7 cellular contexts compared by ENCODE assay signal in genomic region chr5:69042915-69043795, GRCh38. TPM values are rescaled to one million over a fixed set of nuclear protein-coding genes. Genes with fewer than 3 reads are reported as not detected.
DNase-seq lines count a peak whose midpoint lies in the region; ATAC-seq, FAIRE-seq and TF ChIP-seq lines count a peak whose summit lies in the region.

No MANE protein-coding gene starts in this region.

- H3K79me2 ChIP-seq in GM12878 (ENCODE audit: control insufficient read depth, insufficient read depth, low read length) = no peaks in the 10 kb centered on the region

- RAD21 ChIA-PET in GM12878 (lab: Charles Lee; ENCODE audit: unreplicated experiment) = interaction anchor here (0.9 to 1.9 kb wide), 5 partner anchors 14 to 329 kb away, joined by 3 to 10 read pairs (median 4); partner anchors contain the start of gene SLC30A5

- H3K27ac ChIP-seq in GM12878 (ENCODE audit: control insufficient read depth, insufficient read depth) = peak overlapping the region; percentile 68

- POLR2A ChIA-PET in GM12878 (lab: Charles Lee) = interaction anchor here (0.6 to 1.9 kb wide), 2 partner anchors 10 to 195 kb away, joined by 4 to 6 read pairs; no protein-coding TSS in a partner anchor

- WGBS in GM12878 (ENCODE audit: insufficient coverage, insufficient replicate concordance, low lambda C conversion rate, missing lambda C conversion rate) = 12% methylated on average over 19 of the region's 19 CpGs

- intact Hi-C loops in GM12878 (cut with micrococcal nuclease; ENCODE audit: unreplicated experiment) = loop anchor here (2.0 kb wide), 2 partner anchors 50 to 292 kb away; no protein-coding TSS in a partner anchor

- DNase-seq in NCI-H2029 treated with DMSO at 0.1 percent for 48 hours (lab: John Stamatoyannopoulos, UW) (peak; percentile 95), T1000 (lab: John Stamatoyannopoulos, UW) (peak; percentile 64), GM12878 (ENCODE audit: low read depth, low spot score) (peak; percentile 92), iPS DF 4.7 (ENCODE audit: extremely low read depth, low spot score) (peak; percentile 76), skeletal muscle cell (ENCODE audit: low read depth) (peak; percentile 75)

- TF ChIP-seq POLR2A in GM12878 (IDR thresholded peaks at IDR 0.05; ENCODE audit: low read depth, low read length) = no peak

- SMC1A ChIA-PET in GM12878 (lab: Charles Lee; ENCODE audit: uncharacterized antibody, unreplicated experiment) = interaction anchor here (1.0 to 2.1 kb wide), 10 partner anchors 8 to 291 kb away, joined by 3 to 8 read pairs (median 4); partner anchors contain the start of gene SLC30A5

- no TSS peak for BruUV-seq in GM12878 (replicated peaks; lab: Mats Ljungman, UMichigan)

- in situ Hi-C loops in GM12878 (cut with MboI) = no loop called here

- CTCF ChIA-PET in GM12878 (lab: Yijun Ruan, JAX) = interaction anchor here (0.6 to 2.1 kb wide), 21 partner anchors 9 to 332 kb away, joined by 3 to 14 read pairs (median 4); partner anchors contain the start of genes CCDC125, CCNB1 and SLC30A5

- H3K4me3 ChIP-seq in GM12878 (peak overlapping the region; percentile 60; the same call in 1 of the 2 replicates), skeletal muscle cell (ENCODE audit: low read depth, low read length) (peak overlapping the region; percentile 51)

- peak; percentile 98 for ATAC-seq in GM18502 (IDR thresholded peaks at IDR 0.05; ENCODE audit: poor library complexity, unreplicated experiment)
- ATAC-seq in HG02973 (IDR thresholded peaks at IDR 0.05; ENCODE audit: unreplicated experiment) = peak; percentile 95
- ATAC-seq in GM12878 = peak; percentile 97

- peak; percentile 87 for TF ChIP-seq RAD21 in GM12878 (IDR thresholded peaks at IDR 0.05; ENCODE audit: insufficient read depth, low read depth, low read length)

- no peaks in the 10 kb centered on the region for H3K4me1 ChIP-seq in GM12878 (ENCODE audit: control insufficient read depth, insufficient read depth, low read length)

- no peaks in the 10 kb centered on the region for H3K36me3 ChIP-seq in GM12878 (ENCODE audit: control insufficient read depth in 2 of 2, insufficient read depth in 2 of 2, low read length in 1 of 2)

- peak; percentile 82 for FAIRE-seq in GM12878 (lab: Jason Lieb, UNC)

- H3K27me3 ChIP-seq in GM12878 (replicated peaks in 1 of 2; ENCODE audit: control insufficient read depth in 2 of 2, insufficient read depth in 2 of 2, low read length in 1 of 2) = no peaks in the 10 kb centered on the region

- TF ChIP-seq CTCF in GM12878 (IDR thresholded peaks at IDR 0.05 in 2 of 3, conservative IDR thresholded peaks at IDR 0.05 in 1 of 3; ENCODE audit: control insufficient read depth in 2 of 3, extremely low read depth in 1 of 3, insufficient read depth in 1 of 3, low read depth in 3 of 3, low read length in 3 of 3) = peak; percentile 66 to 90 (median 84)

- H3K9ac ChIP-seq in GM12878 (ENCODE audit: control insufficient read depth, insufficient read depth, low read length) = peak overlapping the region; percentile 71

- H3K9me3 ChIP-seq in GM12878 (replicated peaks; ENCODE audit: control insufficient read depth, insufficient read depth, low read length) = no peaks in the 10 kb centered on the region; the same call in 2 of the 3 replicates

- H3K4me2 ChIP-seq in GM12878 (ENCODE audit: control insufficient read depth, insufficient read depth) = peak overlapping the region; percentile 89

- TF ChIP-seq EP300 in GM12878 (IDR thresholded peaks at IDR 0.05; ENCODE audit: borderline replicate concordance in 1 of 2, control insufficient read depth in 1 of 2, low read depth in 2 of 2, low read length in 2 of 2) = no peak

- no peaks in the 10 kb centered on the region for H4K20me1 ChIP-seq in GM12878 (ENCODE audit: control insufficient read depth, insufficient read depth)

- H2AFZ ChIP-seq in GM12878 (ENCODE audit: control insufficient read depth, low read depth, low read length) = peak overlapping the region; percentile 99

TF ChIP-seq in GM12878, 131 proteins besides CTCF, POLR2A, EP300 and RAD21 (continues in another document):
- peak; percentile 34; the same call in 1 of the 2 replicates for TF ChIP-seq RELB (IDR thresholded peaks at IDR 0.05; ENCODE audit: low read depth)
- TF ChIP-seq SMAD1 (IDR thresholded peaks at IDR 0.05; ENCODE audit: low read depth, partially characterized antibody) = peak; percentile 11
- no peak for TF ChIP-seq ZNF687 (IDR thresholded peaks at IDR 0.05)
- TF ChIP-seq GABPA (IDR thresholded peaks at IDR 0.05; ENCODE audit: low read depth) = peak; percentile 48; the same call in 1 of the 2 replicates
- no peak for TF ChIP-seq MYC (IDR thresholded peaks at IDR 0.05; ENCODE audit: insufficient read depth, insufficient read length, insufficient replicate concordance, low read length, severe bottlenecking)
- TF ChIP-seq RB1 (IDR thresholded peaks at IDR 0.05; ENCODE audit: borderline replicate concordance) = peak; percentile 55; the same call in 1 of the 2 replicates
- TF ChIP-seq YY1 (IDR thresholded peaks at IDR 0.05; ENCODE audit: low read depth, low read length) = peak; percentile 95
- no peak for TF ChIP-seq CREB1 (IDR thresholded peaks at IDR 0.05; ENCODE audit: low read depth)
- TF ChIP-seq E2F4 (IDR thresholded peaks at IDR 0.05; ENCODE audit: low read depth, low read length) = no peak
- TF ChIP-seq CBX5 (IDR thresholded peaks at IDR 0.05; ENCODE audit: low read depth) = 0 out of 2 replicates have a peak, but pooled peaks have one; percentile 40
- TF ChIP-seq SMC3 (IDR thresholded peaks at IDR 0.05; ENCODE audit: borderline replicate concordance, low read length) = peak; percentile 52; the same call in 1 of the 2 replicates

RNA-seq across cellular contexts. Expression of gene SLC30A5, which starts 50.7 kb away (rescaled TPM):
- total RNA-seq in GM12878 (2013; cell fraction: nucleolus; rRNA removed) = 37.9 and 41.0 TPM in 2 replicates
- total RNA-seq in GM12878 (2014; rRNA removed) (50.1 and 60.4 TPM in 2 replicates), GM12878 (2014; rRNA removed; fragmentation: Illumina TruSeq; extraction: Trizol) (38.5 and 45.1 TPM in 2 replicates), GM12878 (2021) (25.5 and 32.2 TPM in 2 replicates)
- 13.6 TPM for polyA plus RNA-seq in GM12878 (2011; ENCODE audit: low read depth)
- polyA plus RNA-seq in GM12878 (2011; rRNA removed) (41.5 and 45.6 TPM in 2 replicates), GM12878 (2014; fragmentation: Illumina TruSeq; extraction: Trizol) (38.3 and 48.0 TPM in 2 replicates), GM12878 (2014; fragmentation: Nextera tagmentation; extraction: Ambion mirVana) (10 to 100 TPM; 14.7 to 27.5 TPM), GM12878 (2014; rRNA removed) (27.7 and 30.6 TPM in 2 replicates), GM12878 (2016; fragmentation: Nextera tagmentation; extraction: Ambion mirVana) (10 to 100 TPM; 64.5 to 67.9 TPM)
- 21.2 and 21.6 TPM in 2 replicates for polyA plus RNA-seq in GM12878 (2011; cell fraction: cytosol; rRNA removed)
- polyA plus RNA-seq in GM12878 (2011; cell fraction: nucleus; rRNA removed) = 21.4 and 26.0 TPM in 2 replicates
- polyA plus RNA-seq in GM12878 (2012) = 22.2 and 26.6 TPM in 2 replicates
- 39.9 and 59.1 TPM in 2 replicates for polyA minus RNA-seq in GM12878 (2011; rRNA and poly(A)+ RNA removed)
- polyA minus RNA-seq in GM12878 (2011; cell fraction: cytosol; rRNA and poly(A)+ RNA removed) = 21.7 and 24.7 TPM in 2 replicates
- 10.2 and 18.8 TPM in 2 replicates for polyA minus RNA-seq in GM12878 (2011; cell fraction: nucleus; rRNA and poly(A)+ RNA removed)

Comparison
In these comparisons a context has a peak if more than half of its experiments do, and no peak if none do; other contexts are left out.
1. Peak in every context shown above with its lines: DNase-seq, ATAC-seq, H3K4me3 ChIP-seq and H3K27ac ChIP-seq.